In the genomic region with DNA sequence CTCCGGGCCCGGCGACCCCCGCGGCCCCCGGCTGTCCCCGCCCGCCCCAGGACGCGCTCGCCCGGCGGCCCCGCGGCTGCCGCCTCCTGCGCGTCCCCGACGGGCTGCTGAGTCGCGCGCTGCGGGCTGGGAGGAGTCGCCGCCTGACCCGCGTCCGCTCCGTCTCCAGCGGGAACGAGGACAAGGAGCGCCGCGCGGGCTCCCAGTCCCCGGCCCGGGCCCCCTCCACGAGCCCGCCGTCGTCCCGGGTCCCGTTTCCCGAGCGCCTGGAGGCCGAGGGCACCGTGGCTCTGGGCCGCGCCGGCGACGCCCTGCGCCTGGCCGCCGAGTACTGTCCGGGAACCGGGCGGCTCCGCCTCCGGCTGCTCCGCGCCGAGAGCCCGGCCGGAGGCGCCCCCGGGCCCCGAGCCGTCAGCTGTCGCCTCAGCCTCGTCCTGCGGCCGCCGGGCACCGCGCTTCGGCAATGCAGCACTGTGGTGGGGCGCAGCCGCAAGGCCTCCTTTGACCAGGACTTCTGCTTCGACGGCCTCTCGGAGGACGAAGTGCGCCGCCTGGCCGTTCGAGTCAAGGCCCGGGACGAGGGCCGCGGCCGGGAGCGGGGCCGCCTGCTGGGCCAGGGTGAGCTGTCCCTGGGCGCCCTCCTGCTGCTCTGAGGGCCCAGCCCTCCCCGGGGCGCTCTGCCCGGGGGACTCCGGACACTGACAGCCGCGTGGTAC, we compare ENCODE assay signal across 8 cellular contexts. TPM values are rescaled to one million over a fixed set of nuclear protein-coding genes. Genes with fewer than 3 reads are reported as not detected.
DNase-seq lines count a peak whose midpoint lies in the region; ATAC-seq and TF ChIP-seq lines count a peak whose summit lies in the region.

No MANE protein-coding gene starts in this region.

- peak; percentile 46 for TF ChIP-seq CTCF in left ventricle myocardium inferior (IDR thresholded peaks at IDR 0.05; ENCODE audit: borderline replicate concordance)

- peak overlapping the region; percentile 66 for H3K27ac ChIP-seq in left ventricle myocardium inferior (replicated peaks)

- intact Hi-C loops in left ventricle myocardium inferior (cut with micrococcal nuclease) (no loop called here), posterior vena cava (cut with DNase I) (no loop called here)

- peak; percentile 31 for DNase-seq in activated naive CD4-positive, alpha-beta T cell treated with Interleukin-2 at 50 U/mL for 16 hours
- DNase-seq in activated naive CD4-positive, alpha-beta T cell (lab: John Stamatoyannopoulos, UW): no peak
- peak; percentile 55 for DNase-seq in NCI-H460 (ENCODE audit: extremely low read depth, low read depth)
- DNase-seq in activated naive CD4-positive, alpha-beta T cell treated with anti-CD3 and anti-CD28 coated beads, Interleukin-2, amount 50 U/mL, for 16 hours: peak; percentile 25
- peak; percentile 52 for DNase-seq in left ventricle myocardium inferior
- DNase-seq in posterior vena cava (ENCODE audit: low spot score): peak; percentile 87
- DNase-seq in NCI-H526 treated with DMSO at 0.1 percent for 48 hours (lab: John Stamatoyannopoulos, UW): no peak

- H3K4me1 ChIP-seq in left ventricle myocardium inferior: peaks cover 29% of the 10 kb centered on the region

- no peak for ATAC-seq in HG03521 (IDR thresholded peaks at IDR 0.05; ENCODE audit: unreplicated experiment)

- H3K36me3 ChIP-seq in left ventricle myocardium inferior: no peaks in the 10 kb centered on the region

- no peaks in the 10 kb centered on the region for H3K9me3 ChIP-seq in left ventricle myocardium inferior (replicated peaks)

- peak overlapping the region; percentile 71 for H3K4me3 ChIP-seq in left ventricle myocardium inferior

- H3K27me3 ChIP-seq in left ventricle myocardium inferior (ENCODE audit: low read depth): no peaks in the 10 kb centered on the region

RNA-seq across cellular contexts. Expression of a gene that starts 1.5 kb away (rescaled TPM):
- 0.63 and 0.72 TPM in 2 replicates for total RNA-seq in NCI-H460 (2014; rRNA removed; shearing (Covaris generic))
- 0.04 and 0.10 TPM in 2 replicates for polyA plus RNA-seq in NCI-H460 (2014; cell fraction: nucleus; rRNA removed)
- not detected for total RNA-seq in left ventricle myocardium inferior
- not detected for total RNA-seq in posterior vena cava

RNA-seq across cellular contexts. Expression of a gene that starts 8.0 kb away (rescaled TPM):
- 29.6 and 37.6 TPM in 2 replicates for total RNA-seq in NCI-H460 (2014; rRNA removed; shearing (Covaris generic))
- polyA plus RNA-seq in NCI-H460 (2014; cell fraction: nucleus; rRNA removed): 21.5 and 46.1 TPM in 2 replicates
- total RNA-seq in left ventricle myocardium inferior (32.9 TPM), posterior vena cava (10 to 100 TPM; 89.2 to 93.0 TPM)

Comparison
In these comparisons a context has a peak if more than half of its experiments do, and no peak if none do; other contexts are left out.
1. DNase-seq: peak in activated naive CD4-positive, alpha-beta T cell treated with Interleukin-2 at 50 U/mL for 16 hours (single experiment), NCI-H460 (single experiment), activated naive CD4-positive, alpha-beta T cell treated with anti-CD3 and anti-CD28 coated beads, Interleukin-2, amount 50 U/mL, for 16 hours (single experiment), left ventricle myocardium inferior (single experiment) and posterior vena cava (single experiment); none in activated naive CD4-positive, alpha-beta T cell (0 of 4) and NCI-H526 treated with DMSO at 0.1 percent for 48 hours (single experiment).